12 cellular contexts compared by ENCODE assay signal in the genomic region with DNA sequence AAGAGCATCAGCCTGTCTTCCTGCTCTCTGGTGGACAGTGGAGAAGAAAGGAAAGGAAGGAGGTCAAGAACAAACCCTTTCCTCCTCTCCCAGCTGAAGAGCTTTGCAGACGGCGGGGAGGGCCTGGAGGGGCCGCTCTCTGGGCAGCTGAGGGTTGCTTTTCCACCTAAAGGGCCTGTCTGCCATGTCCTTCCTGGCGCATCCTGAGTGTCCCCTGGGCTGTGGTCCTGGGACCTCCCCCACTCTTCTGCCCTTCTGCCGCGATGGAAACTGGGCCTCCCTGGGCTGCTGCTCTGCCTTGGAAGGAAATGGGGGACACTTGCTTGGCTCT.
DNase-seq lines count a peak whose midpoint lies in the region; ATAC-seq and TF ChIP-seq lines count a peak whose summit lies in the region.
"Had no signal": no experiment of that assay in that cellular context is flagged by ENCODE, and none has a peak within 500 bp of the region (broad histone marks: within the 10 kb centered on the region; RNA-seq: fewer than 3 reads in every experiment).

No MANE protein-coding gene starts in this region.

- H3K4me1 ChIP-seq in iPS-15b (ENCODE audit: control insufficient read depth, insufficient read depth, low read length) = peaks cover 5% of the 10 kb centered on the region
- no peaks in the 10 kb centered on the region for H3K4me1 ChIP-seq in prostate gland (replicated peaks)

- H3K27ac ChIP-seq in 22Rv1 (peak overlapping the region; percentile 67), prostate gland (peak overlapping the region; percentile 83 to 86)

- no peak overlapping the region for H3K9ac ChIP-seq in iPS-15b (ENCODE audit: low read depth, low read length)

- H3K36me3 ChIP-seq in iPS-15b (ENCODE audit: control insufficient read depth, insufficient read depth, low read length) (no peaks in the 10 kb centered on the region), prostate gland (no peaks in the 10 kb centered on the region)

- peaks cover 14% of the 10 kb centered on the region for H3K27me3 Mint-ChIP-seq in WTC11 (ENCODE audit: low read depth)
- H3K27me3 Mint-ChIP-seq in T-helper 2 cell treated with Interferon-gamma antibody and Interleukin-4, amounts not matched to agents 5 μg/mL and 100 μg/mL, for 36 hours (ENCODE audit: low read depth) = peaks cover 1% of the 10 kb centered on the region

- POLR2A ChIA-PET in WTC11 (lab: Charles Lee) = no interaction called here

- intact Hi-C loops in prostate gland (cut with DNase I) = no loop called here

- CTCF ChIA-PET in WTC11 (lab: Charles Lee) = no interaction called here

- no peaks in the 10 kb centered on the region for H3K9me3 Mint-ChIP-seq in WTC11
- no peaks in the 10 kb centered on the region for H3K9me3 Mint-ChIP-seq in T-helper 2 cell treated with Interferon-gamma antibody and Interleukin-4, amounts not matched to agents 5 μg/mL and 100 μg/mL, for 36 hours
- H3K9me3 Mint-ChIP-seq: activated B cell treated with CpG ODN at 0.5 μM for 24 hours had no signal

- H3K27me3 ChIP-seq in iPS-15b (ENCODE audit: control insufficient read depth, insufficient read depth, low read length) = peaks cover 15% of the 10 kb centered on the region
- no peaks in the 10 kb centered on the region for H3K27me3 ChIP-seq in prostate gland (replicated peaks; ENCODE audit: insufficient read depth)

- no peaks in the 10 kb centered on the region for H3K36me3 Mint-ChIP-seq in WTC11
- H3K36me3 Mint-ChIP-seq in T-helper 2 cell treated with Interferon-gamma antibody and Interleukin-4, amounts not matched to agents 5 μg/mL and 100 μg/mL, for 36 hours (ENCODE audit: low read depth) = no peaks in the 10 kb centered on the region

- TF ChIP-seq CTCF in 22Rv1 (IDR thresholded peaks at IDR 0.05) (no peak), WTC11 (IDR thresholded peaks at IDR 0.05) (no peak), prostate gland (IDR thresholded peaks at IDR 0.05) (no peak)

- peaks cover 27% of the 10 kb centered on the region for H3K4me1 Mint-ChIP-seq in WTC11
- H3K4me1 Mint-ChIP-seq in T-helper 2 cell treated with Interferon-gamma antibody and Interleukin-4, amounts not matched to agents 5 μg/mL and 100 μg/mL, for 36 hours (ENCODE audit: low read depth) = peaks cover 17% of the 10 kb centered on the region
- H3K4me1 Mint-ChIP-seq: activated B cell treated with CpG ODN at 0.5 μM for 24 hours had no signal

- H3K4me3 ChIP-seq in iPS-15b (ENCODE audit: low read depth, low read length) = peak overlapping the region; percentile 59
- H3K4me3 ChIP-seq in prostate gland = no peak overlapping the region

- WGBS in prostate gland = 41% methylated on average over 6 of the region's 6 CpGs

- no peaks in the 10 kb centered on the region for H3K9me3 ChIP-seq in iPS-15b (ENCODE audit: control insufficient read depth, insufficient read depth, low read length)
- H3K9me3 ChIP-seq in prostate gland = no peaks in the 10 kb centered on the region

- no peak overlapping the region for H3K27ac Mint-ChIP-seq in WTC11
- H3K27ac Mint-ChIP-seq in T-helper 2 cell treated with Interferon-gamma antibody and Interleukin-4, amounts not matched to agents 5 μg/mL and 100 μg/mL, for 36 hours = no peak overlapping the region
- H3K27ac Mint-ChIP-seq: activated B cell treated with CpG ODN at 0.5 μM for 24 hours had no signal

- no peak for DNase-seq in WTC11 (ENCODE audit: low spot score)
- DNase-seq in prostate gland (ENCODE audit: low spot score) = no peak
- no peak for DNase-seq in NCI-H1105 treated with DMSO at 0.1 percent for 48 hours (lab: John Stamatoyannopoulos, UW)
- DNase-seq in T-helper 2 cell treated with Interferon-gamma antibody and Interleukin-4, amounts not matched to agents 5 μg/mL and 100 μg/mL, for 36 hours (ENCODE audit: low spot score) = no peak
- DNase-seq in retina = no peak
- no peak for DNase-seq in cerebellum (ENCODE audit: low spot score)
- DNase-seq: activated B cell treated with CpG ODN at 0.5 μM for 24 hours; activated effector memory CD4-positive, alpha-beta T cell treated with Interleukin-2 at 50 U/mL for 16 hours; effector CD8-positive, alpha-beta T cell; NCI-H1694 had no signal

- peak; percentile 36 for ATAC-seq in WTC11

- no peak overlapping the region for H3K4me3 Mint-ChIP-seq in WTC11
- H3K4me3 Mint-ChIP-seq in T-helper 2 cell treated with Interferon-gamma antibody and Interleukin-4, amounts not matched to agents 5 μg/mL and 100 μg/mL, for 36 hours = no peak overlapping the region
- H3K4me3 Mint-ChIP-seq: activated B cell treated with CpG ODN at 0.5 μM for 24 hours had no signal

- peak; percentile 33 for TF ChIP-seq POLR2A in prostate gland (IDR thresholded peaks at IDR 0.05)

TF ChIP-seq in WTC11, 78 proteins besides CTCF, POLR2A, EP300 and RAD21:
- TF ChIP-seq, protein P1, sequence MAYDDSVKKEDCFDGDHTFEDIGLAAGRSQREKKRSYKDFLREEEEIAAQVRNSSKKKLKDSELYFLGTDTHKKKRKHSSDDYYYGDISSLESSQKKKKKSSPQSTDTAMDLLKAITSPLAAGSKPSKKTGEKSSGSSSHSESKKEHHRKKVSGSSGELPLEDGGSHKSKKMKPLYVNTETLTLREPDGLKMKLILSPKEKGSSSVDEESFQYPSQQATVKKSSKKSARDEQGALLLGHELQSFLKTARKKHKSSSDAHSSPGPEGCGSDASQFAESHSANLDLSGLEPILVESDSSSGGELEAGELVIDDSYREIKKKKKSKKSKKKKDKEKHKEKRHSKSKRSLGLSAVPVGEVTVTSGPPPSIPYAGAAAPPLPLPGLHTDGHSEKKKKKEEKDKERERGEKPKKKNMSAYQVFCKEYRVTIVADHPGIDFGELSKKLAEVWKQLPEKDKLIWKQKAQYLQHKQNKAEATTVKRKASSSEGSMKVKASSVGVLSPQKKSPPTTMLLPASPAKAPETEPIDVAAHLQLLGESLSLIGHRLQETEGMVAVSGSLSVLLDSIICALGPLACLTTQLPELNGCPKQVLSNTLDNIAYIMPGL (CRISPR knock-in tag; IDR thresholded peaks at IDR 0.05) = no peak
- TF ChIP-seq ZNF121 (CRISPR knock-in tag; IDR thresholded peaks at IDR 0.05) (peak; percentile 74), SOX15 (CRISPR knock-in tag; IDR thresholded peaks at IDR 0.05) (no peak), IRF2 (CRISPR knock-in tag; IDR thresholded peaks at IDR 0.05; ENCODE audit: borderline replicate concordance, low read depth) (no peak)
